ENCODE assay signal across 1 cellular context in genomic region chr5:160923431-160923830, GRCh38.
TF ChIP-seq lines count a peak whose summit lies in the region.

No MANE protein-coding gene starts in this region.

TF ChIP-seq in H1, 55 proteins besides CTCF, POLR2A, EP300 and RAD21:
- TF ChIP-seq SIN3A (conservative IDR thresholded peaks at IDR 0.05 in 1 of 2, IDR thresholded peaks at IDR 0.05 in 1 of 2; ENCODE audit: low read depth in 1 of 2, low read length in 2 of 2), result no peak
- TF ChIP-seq CREB1 (IDR thresholded peaks at IDR 0.05), result no peak
- no peak for TF ChIP-seq MAX (IDR thresholded peaks at IDR 0.05)
- no peak for TF ChIP-seq TAF7 (optimal IDR thresholded peaks at IDR 0.05; ENCODE audit: borderline replicate concordance, low read depth, low read length)
- no peak for TF ChIP-seq MAFK (IDR thresholded peaks at IDR 0.05; ENCODE audit: low read depth, low read length)
- no peak for TF ChIP-seq FOSL1 (IDR thresholded peaks at IDR 0.05; ENCODE audit: insufficient read depth, low read depth, low read length)
- no peak for TF ChIP-seq CBX8 (IDR thresholded peaks at IDR 0.05; ENCODE audit: borderline replicate concordance, low read depth, low read length)
